Comparison of ENCODE assay signal across 1 cellular context in the genomic region with DNA sequence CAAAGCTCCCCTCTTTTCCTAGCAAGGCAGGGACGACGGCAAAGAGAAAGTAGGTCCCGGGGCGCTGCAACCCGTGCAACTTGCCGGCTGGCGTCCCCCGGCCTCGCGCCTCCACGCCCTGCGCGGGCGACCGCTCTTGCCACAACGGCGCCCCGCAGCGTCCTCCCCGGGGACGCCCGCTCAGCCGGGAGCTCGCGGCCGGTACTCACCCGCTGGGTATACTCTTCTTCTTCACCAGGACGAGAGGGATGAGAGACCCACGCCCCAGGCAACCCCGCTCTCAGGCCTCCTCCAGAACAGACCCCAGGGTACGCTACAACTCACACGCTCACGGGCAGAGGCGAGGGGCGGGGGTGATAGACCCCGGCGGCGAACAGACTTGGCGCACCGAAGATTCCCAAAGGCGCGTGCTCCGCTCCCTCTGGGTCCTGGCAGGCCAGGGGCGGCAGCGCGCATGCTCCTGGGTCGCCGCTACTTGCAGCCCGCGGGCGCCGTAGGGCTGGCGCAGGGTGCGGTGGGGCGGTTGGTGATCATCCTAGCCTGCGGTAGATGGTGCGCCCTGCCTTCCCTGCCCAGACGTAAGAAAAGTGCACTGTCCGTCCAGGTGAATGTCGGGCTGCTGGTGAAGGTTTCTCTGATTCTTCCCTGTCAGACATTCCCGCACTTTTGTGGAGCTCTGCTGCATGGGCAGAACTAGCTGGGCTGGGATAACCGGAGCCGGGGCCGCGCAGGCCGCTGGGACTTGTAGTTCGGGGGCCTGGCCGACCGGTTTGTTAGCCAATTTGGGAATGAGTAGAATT.
TF ChIP-seq lines count a peak whose summit lies in the region.

Gene CC2D2B (plus strand): TSS at position 522 of the 800 bp plus-strand sequence. CDS start 3,349 bp downstream, outside the sequence.

TF ChIP-seq in HepG2, 621 proteins besides CTCF, POLR2A, EP300 and RAD21 (continued from another document and continues in another):
- TF ChIP-seq ZNF800 (CRISPR knock-in tag; IDR thresholded peaks at IDR 0.05) = peak; percentile 83
- TF ChIP-seq PHF21A (CRISPR knock-in tag; IDR thresholded peaks at IDR 0.05) = peak; percentile 67; the same call in 1 of the 2 replicates
- no peak for TF ChIP-seq BHLHE40 (IDR thresholded peaks at IDR 0.05; ENCODE audit: low read length)
- TF ChIP-seq CHD4 (IDR thresholded peaks at IDR 0.05; ENCODE audit: borderline replicate concordance, low read length) = no peak
- no peak for TF ChIP-seq USF2 (IDR thresholded peaks at IDR 0.05; ENCODE audit: low read depth, low read length)
- no peak for TF ChIP-seq USF2 (CRISPR knock-in tag; IDR thresholded peaks at IDR 0.05; ENCODE audit: borderline replicate concordance)
- TF ChIP-seq SIX1 (CRISPR knock-in tag; IDR thresholded peaks at IDR 0.05; ENCODE audit: borderline replicate concordance) = 0 out of 2 replicates have a peak, but pooled peaks have one; percentile 35
- no peak for TF ChIP-seq ZNF720 (CRISPR knock-in tag; IDR thresholded peaks at IDR 0.05)
- TF ChIP-seq RCOR2 (CRISPR knock-in tag; IDR thresholded peaks at IDR 0.05) = peak; percentile 36; the same call in 1 of the 2 replicates
- TF ChIP-seq MTF2 (CRISPR knock-in tag; IDR thresholded peaks at IDR 0.05; ENCODE audit: borderline replicate concordance) = 0 out of 2 replicates have a peak, but pooled peaks have one; percentile 74
- no peak for TF ChIP-seq RAD51 (IDR thresholded peaks at IDR 0.05; ENCODE audit: borderline replicate concordance)
- TF ChIP-seq, protein P1, sequence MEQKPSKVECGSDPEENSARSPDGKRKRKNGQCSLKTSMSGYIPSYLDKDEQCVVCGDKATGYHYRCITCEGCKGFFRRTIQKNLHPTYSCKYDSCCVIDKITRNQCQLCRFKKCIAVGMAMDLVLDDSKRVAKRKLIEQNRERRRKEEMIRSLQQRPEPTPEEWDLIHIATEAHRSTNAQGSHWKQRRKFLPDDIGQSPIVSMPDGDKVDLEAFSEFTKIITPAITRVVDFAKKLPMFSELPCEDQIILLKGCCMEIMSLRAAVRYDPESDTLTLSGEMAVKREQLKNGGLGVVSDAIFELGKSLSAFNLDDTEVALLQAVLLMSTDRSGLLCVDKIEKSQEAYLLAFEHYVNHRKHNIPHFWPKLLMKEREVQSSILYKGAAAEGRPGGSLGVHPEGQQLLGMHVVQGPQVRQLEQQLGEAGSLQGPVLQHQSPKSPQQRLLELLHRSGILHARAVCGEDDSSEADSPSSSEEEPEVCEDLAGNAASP (CRISPR knock-in tag; IDR thresholded peaks at IDR 0.05; ENCODE audit: borderline replicate concordance) = peak; percentile 13; the same call in 1 of the 2 replicates
- TF ChIP-seq HOXA9 (CRISPR knock-in tag; IDR thresholded peaks at IDR 0.05; ENCODE audit: borderline replicate concordance) = peak; percentile 8; the same call in 1 of the 2 replicates
- TF ChIP-seq, protein P2, sequence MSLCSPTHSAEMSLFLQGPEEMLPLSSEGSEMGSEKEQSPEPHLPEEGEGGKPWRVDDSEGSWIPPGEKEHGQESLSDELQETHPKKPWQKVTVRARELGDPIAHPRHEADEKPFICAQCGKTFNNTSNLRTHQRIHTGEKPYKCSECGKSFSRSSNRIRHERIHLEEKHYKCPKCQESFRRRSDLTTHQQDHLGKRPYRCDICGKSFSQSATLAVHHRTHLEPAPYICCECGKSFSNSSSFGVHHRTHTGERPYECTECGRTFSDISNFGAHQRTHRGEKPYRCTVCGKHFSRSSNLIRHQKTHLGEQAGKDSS (CRISPR knock-in tag; IDR thresholded peaks at IDR 0.05; ENCODE audit: borderline replicate concordance, low read depth) = no peak
- TF ChIP-seq HOXA3 (CRISPR knock-in tag; IDR thresholded peaks at IDR 0.05) = peak; percentile 63; the same call in 1 of the 2 replicates
- no peak for TF ChIP-seq KLF15 (CRISPR knock-in tag; IDR thresholded peaks at IDR 0.05; ENCODE audit: borderline replicate concordance)
- peak; percentile 24; the same call in 1 of the 2 replicates for TF ChIP-seq ELF4 (CRISPR knock-in tag; IDR thresholded peaks at IDR 0.05; ENCODE audit: borderline replicate concordance)
- no peak for TF ChIP-seq HNF4G (IDR thresholded peaks at IDR 0.05; ENCODE audit: borderline replicate concordance, low read depth, low read length)
- no peak for TF ChIP-seq HNF4G (CRISPR knock-in tag; IDR thresholded peaks at IDR 0.05; ENCODE audit: borderline replicate concordance, low read depth)
- no peak; the same call in 1 of the 2 replicates for TF ChIP-seq HOXA5 (CRISPR knock-in tag; IDR thresholded peaks at IDR 0.05)
- TF ChIP-seq HDAC2 (CRISPR knock-in tag; IDR thresholded peaks at IDR 0.05) = peak; percentile 18; the same call in 1 of the 2 replicates
- TF ChIP-seq TCF12 (IDR thresholded peaks at IDR 0.05) = no peak
- TF ChIP-seq TCF12 (CRISPR knock-in tag; IDR thresholded peaks at IDR 0.05) = no peak
- TF ChIP-seq TEAD2 (CRISPR knock-in tag; IDR thresholded peaks at IDR 0.05) = no peak
- TF ChIP-seq, protein P3, sequence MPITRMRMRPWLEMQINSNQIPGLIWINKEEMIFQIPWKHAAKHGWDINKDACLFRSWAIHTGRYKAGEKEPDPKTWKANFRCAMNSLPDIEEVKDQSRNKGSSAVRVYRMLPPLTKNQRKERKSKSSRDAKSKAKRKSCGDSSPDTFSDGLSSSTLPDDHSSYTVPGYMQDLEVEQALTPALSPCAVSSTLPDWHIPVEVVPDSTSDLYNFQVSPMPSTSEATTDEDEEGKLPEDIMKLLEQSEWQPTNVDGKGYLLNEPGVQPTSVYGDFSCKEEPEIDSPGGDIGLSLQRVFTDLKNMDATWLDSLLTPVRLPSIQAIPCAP (CRISPR knock-in tag; IDR thresholded peaks at IDR 0.05; ENCODE audit: low read depth) = peak; percentile 78; the same call in 1 of the 2 replicates
- TF ChIP-seq, protein P4, sequence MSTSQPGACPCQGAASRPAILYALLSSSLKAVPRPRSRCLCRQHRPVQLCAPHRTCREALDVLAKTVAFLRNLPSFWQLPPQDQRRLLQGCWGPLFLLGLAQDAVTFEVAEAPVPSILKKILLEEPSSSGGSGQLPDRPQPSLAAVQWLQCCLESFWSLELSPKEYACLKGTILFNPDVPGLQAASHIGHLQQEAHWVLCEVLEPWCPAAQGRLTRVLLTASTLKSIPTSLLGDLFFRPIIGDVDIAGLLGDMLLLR (CRISPR knock-in tag; IDR thresholded peaks at IDR 0.05) = peak; percentile 71; the same call in 1 of the 2 replicates
- TF ChIP-seq ZBTB42 (CRISPR knock-in tag; IDR thresholded peaks at IDR 0.05) = peak; percentile 80
- TF ChIP-seq ZSCAN31 (CRISPR knock-in tag; IDR thresholded peaks at IDR 0.05; ENCODE audit: low read depth) = peak; percentile 81
- no peak for TF ChIP-seq ZNF383 (CRISPR knock-in tag; IDR thresholded peaks at IDR 0.05; ENCODE audit: borderline replicate concordance)
- TF ChIP-seq ZNF562 (CRISPR knock-in tag; IDR thresholded peaks at IDR 0.05; ENCODE audit: borderline replicate concordance) = no peak
- no peak for TF ChIP-seq ZFP62 (CRISPR knock-in tag; IDR thresholded peaks at IDR 0.05)
- 0 out of 2 replicates have a peak, but pooled peaks have one; percentile 1 for TF ChIP-seq NFATC3 (CRISPR knock-in tag; IDR thresholded peaks at IDR 0.05)
- TF ChIP-seq, protein P5, sequence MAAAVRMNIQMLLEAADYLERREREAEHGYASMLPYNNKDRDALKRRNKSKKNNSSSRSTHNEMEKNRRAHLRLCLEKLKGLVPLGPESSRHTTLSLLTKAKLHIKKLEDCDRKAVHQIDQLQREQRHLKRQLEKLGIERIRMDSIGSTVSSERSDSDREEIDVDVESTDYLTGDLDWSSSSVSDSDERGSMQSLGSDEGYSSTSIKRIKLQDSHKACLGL (CRISPR knock-in tag; IDR thresholded peaks at IDR 0.05) = peak; percentile 85
- TF ChIP-seq NPAS2 (CRISPR knock-in tag; IDR thresholded peaks at IDR 0.05; ENCODE audit: borderline replicate concordance) = no peak
- TF ChIP-seq AHR (CRISPR knock-in tag; IDR thresholded peaks at IDR 0.05) = peak; percentile 79; the same call in 1 of the 2 replicates
- TF ChIP-seq ZBTB2 (CRISPR knock-in tag; IDR thresholded peaks at IDR 0.05; ENCODE audit: low read depth) = no peak
- peak; percentile 71; the same call in 1 of the 2 replicates for TF ChIP-seq ZNF816 (CRISPR knock-in tag; IDR thresholded peaks at IDR 0.05; ENCODE audit: borderline replicate concordance)
- TF ChIP-seq, protein P6, sequence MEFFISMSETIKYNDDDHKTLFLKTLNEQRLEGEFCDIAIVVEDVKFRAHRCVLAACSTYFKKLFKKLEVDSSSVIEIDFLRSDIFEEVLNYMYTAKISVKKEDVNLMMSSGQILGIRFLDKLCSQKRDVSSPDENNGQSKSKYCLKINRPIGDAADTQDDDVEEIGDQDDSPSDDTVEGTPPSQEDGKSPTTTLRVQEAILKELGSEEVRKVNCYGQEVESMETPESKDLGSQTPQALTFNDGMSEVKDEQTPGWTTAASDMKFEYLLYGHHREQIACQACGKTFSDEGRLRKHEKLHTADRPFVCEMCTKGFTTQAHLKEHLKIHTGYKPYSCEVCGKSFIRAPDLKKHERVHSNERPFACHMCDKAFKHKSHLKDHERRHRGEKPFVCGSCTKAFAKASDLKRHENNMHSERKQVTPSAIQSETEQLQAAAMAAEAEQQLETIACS (CRISPR knock-in tag; IDR thresholded peaks at IDR 0.05) = peak; percentile 41; the same call in 1 of the 2 replicates
- TF ChIP-seq SMYD3 (CRISPR knock-in tag; IDR thresholded peaks at IDR 0.05) = no peak; the same call in 1 of the 2 replicates
- TF ChIP-seq ZMAT3 (CRISPR knock-in tag; conservative IDR thresholded peaks at IDR 0.05) = peak; percentile 54; the same call in 1 of the 2 replicates
- TF ChIP-seq PHF20 (CRISPR knock-in tag; IDR thresholded peaks at IDR 0.05) = no peak
- no peak for TF ChIP-seq CAMTA2 (CRISPR knock-in tag; IDR thresholded peaks at IDR 0.05; ENCODE audit: borderline replicate concordance)
- TF ChIP-seq IKZF4 (CRISPR knock-in tag; IDR thresholded peaks at IDR 0.05; ENCODE audit: borderline replicate concordance, low read depth, not compliant biosample characterization) = no peak
- no peak; the same call in 1 of the 2 replicates for TF ChIP-seq ZNF367 (CRISPR knock-in tag; IDR thresholded peaks at IDR 0.05; ENCODE audit: borderline replicate concordance)
- no peak for TF ChIP-seq SOX6 (IDR thresholded peaks at IDR 0.05)
- TF ChIP-seq SOX6 (CRISPR knock-in tag; IDR thresholded peaks at IDR 0.05) = peak; percentile 41
- TF ChIP-seq GFI1 (CRISPR knock-in tag; IDR thresholded peaks at IDR 0.05; ENCODE audit: borderline replicate concordance) = no peak; the same call in none of the 2 replicates
- no peak for TF ChIP-seq ATM (IDR thresholded peaks at IDR 0.05; ENCODE audit: borderline replicate concordance)
- TF ChIP-seq CEBPZ (IDR thresholded peaks at IDR 0.05; ENCODE audit: low read length) = no peak
- no peak for TF ChIP-seq NFE2L1 (CRISPR knock-in tag; IDR thresholded peaks at IDR 0.05; ENCODE audit: borderline replicate concordance)
